1 cellular context compared by ENCODE assay signal in genomic region chr2:127025357-127026062, GRCh38.
TF ChIP-seq lines count a peak whose summit lies in the region.

No MANE protein-coding gene starts in this region.

TF ChIP-seq in HEK293, 187 proteins besides CTCF, POLR2A, EP300 and RAD21 (continued from another document and continues in another):
- no peak for TF ChIP-seq BCL6B (tag by site-specific recombination; IDR thresholded peaks at IDR 0.05)
- TF ChIP-seq ZNF654 (tag by site-specific recombination; IDR thresholded peaks at IDR 0.05; ENCODE audit: low read depth): no peak
- TF ChIP-seq ZNF629 (tag by site-specific recombination; IDR thresholded peaks at IDR 0.05): no peak
- TF ChIP-seq ZNF416 (tag by site-specific recombination; IDR thresholded peaks at IDR 0.05): no peak
- no peak for TF ChIP-seq ZNF394 (tag by site-specific recombination; IDR thresholded peaks at IDR 0.05; ENCODE audit: borderline replicate concordance)
- peak; percentile 85 for TF ChIP-seq ZFHX2 (tag by site-specific recombination; conservative IDR thresholded peaks at IDR 0.05)
- TF ChIP-seq PBX3 (CRISPR knock-in tag; IDR thresholded peaks at IDR 0.05): no peak
- TF ChIP-seq ZNF211 (tag by site-specific recombination; IDR thresholded peaks at IDR 0.05; ENCODE audit: low read depth): no peak
- no peak for TF ChIP-seq ZNF354C (tag by site-specific recombination; IDR thresholded peaks at IDR 0.05; ENCODE audit: borderline replicate concordance, low read depth)
- TF ChIP-seq REPIN1 (tag by site-specific recombination; IDR thresholded peaks at IDR 0.05; ENCODE audit: low read depth): no peak
- peak; percentile 43 for TF ChIP-seq SP3 (tag by site-specific recombination; IDR thresholded peaks at IDR 0.05)
- TF ChIP-seq RBAK (tag by site-specific recombination; IDR thresholded peaks at IDR 0.05): no peak
- TF ChIP-seq ZNF501 (tag by site-specific recombination; IDR thresholded peaks at IDR 0.05): 0 out of 2 replicates have a peak, but pooled peaks have one; percentile 13
- peak; percentile 28; the same call in 1 of the 2 replicates for TF ChIP-seq KLF8 (tag by site-specific recombination; IDR thresholded peaks at IDR 0.05)
- TF ChIP-seq ZBTB1 (tag by site-specific recombination; IDR thresholded peaks at IDR 0.05): no peak
- no peak for TF ChIP-seq TCF7L2 (IDR thresholded peaks at IDR 0.05; ENCODE audit: borderline replicate concordance, low read depth, low read length)
- TF ChIP-seq ZBTB11 (tag by site-specific recombination; conservative IDR thresholded peaks at IDR 0.05; ENCODE audit: low read depth): peak; percentile 63
- no peak for TF ChIP-seq ZNF596 (tag by site-specific recombination; IDR thresholded peaks at IDR 0.05)
- no peak for TF ChIP-seq ZNF433 (tag by site-specific recombination; IDR thresholded peaks at IDR 0.05; ENCODE audit: low read depth)
- TF ChIP-seq ZNF518A (tag by site-specific recombination; conservative IDR thresholded peaks at IDR 0.05; ENCODE audit: low read depth): no peak
- TF ChIP-seq ZNF768 (tag by site-specific recombination; IDR thresholded peaks at IDR 0.05): no peak
- peak; percentile 25; the same call in 1 of the 2 replicates for TF ChIP-seq PATZ1 (tag by site-specific recombination; IDR thresholded peaks at IDR 0.05)
- TF ChIP-seq ZBTB49 (tag by site-specific recombination; IDR thresholded peaks at IDR 0.05; ENCODE audit: low read depth): no peak
- no peak for TF ChIP-seq ZNF48 (tag by site-specific recombination; IDR thresholded peaks at IDR 0.05)
- TF ChIP-seq ZIC2 (tag by site-specific recombination; IDR thresholded peaks at IDR 0.05): peak; percentile 47
- TF ChIP-seq ZNF707 (tag by site-specific recombination; IDR thresholded peaks at IDR 0.05): no peak
- no peak for TF ChIP-seq ZNF133 (tag by site-specific recombination; IDR thresholded peaks at IDR 0.05)
- peak; percentile 47; the same call in 1 of the 2 replicates for TF ChIP-seq ZNF335 (tag by site-specific recombination; conservative IDR thresholded peaks at IDR 0.05)
- TF ChIP-seq ZNF26 (tag by site-specific recombination; IDR thresholded peaks at IDR 0.05): no peak
- no peak for TF ChIP-seq ZNF16 (tag by site-specific recombination; IDR thresholded peaks at IDR 0.05; ENCODE audit: low read depth)
- no peak for TF ChIP-seq ZNF555 (tag by site-specific recombination; conservative IDR thresholded peaks at IDR 0.05)
- TF ChIP-seq ZNF600 (tag by site-specific recombination; IDR thresholded peaks at IDR 0.05): peak; percentile 60
- no peak for TF ChIP-seq INSM2 (tag by site-specific recombination; IDR thresholded peaks at IDR 0.05)
- TF ChIP-seq ZSCAN16 (tag by site-specific recombination; IDR thresholded peaks at IDR 0.05): no peak
- peak; percentile 67; the same call in 1 of the 2 replicates for TF ChIP-seq ZBTB17 (tag by site-specific recombination; IDR thresholded peaks at IDR 0.05)
- no peak for TF ChIP-seq ZNF248 (tag by site-specific recombination; IDR thresholded peaks at IDR 0.05)
